In genomic region chr9:123418052-123418430, GRCh38 we compare ENCODE assay signal across 25 cellular contexts.
DNase-seq lines count a peak whose midpoint lies in the region; ATAC-seq and TF ChIP-seq lines count a peak whose summit lies in the region.
"Had no signal": no experiment of that assay in that cellular context is flagged by ENCODE, and none has a peak within 500 bp of the region (broad histone marks: within the 10 kb centered on the region; RNA-seq: fewer than 3 reads in every experiment).

No MANE protein-coding gene starts in this region.

- POLR2A ChIA-PET in WTC11 (lab: Charles Lee): interaction anchor here (1.0 kb wide), 1 partner anchor 122 kb away, joined by 3 read pairs; no protein-coding TSS in a partner anchor

- H3K27ac ChIP-seq in left lung (no peak overlapping the region), sigmoid colon (no peak overlapping the region)
- H3K27ac ChIP-seq: PC-9, SJSA1 had no signal

- TF ChIP-seq CTCF in WTC11 (IDR thresholded peaks at IDR 0.05) (no peak), left lung (IDR thresholded peaks at IDR 0.05) (no peak), sigmoid colon (IDR thresholded peaks at IDR 0.05) (no peak)

- no peak for TF ChIP-seq EP300 in sigmoid colon (IDR thresholded peaks at IDR 0.05)

- peak overlapping the region; percentile 19 for H3K27ac Mint-ChIP-seq in activated naive CD4-positive, alpha-beta T cell treated with anti-CD3 and anti-CD28 coated beads for 36 hours
- H3K27ac Mint-ChIP-seq in WTC11: peak overlapping the region; percentile 57; the same call in 1 of the 2 replicates
- H3K27ac Mint-ChIP-seq: HFFc6 had no signal

- no peak for TF ChIP-seq POLR2A in sigmoid colon (IDR thresholded peaks at IDR 0.05)
- no peak for TF ChIP-seq POLR2A in GM18505 (IDR thresholded peaks at IDR 0.05; ENCODE audit: borderline replicate concordance, extremely low read depth, insufficient read depth, insufficient read length)

- H3K27me3 ChIP-seq in left lung (no peaks in the 10 kb centered on the region), sigmoid colon (no peaks in the 10 kb centered on the region)
- H3K27me3 ChIP-seq: BE2C, MG63, SJSA1 had no signal

- no peak overlapping the region for H3K4me3 Mint-ChIP-seq in activated naive CD4-positive, alpha-beta T cell treated with anti-CD3 and anti-CD28 coated beads for 36 hours
- no peak overlapping the region for H3K4me3 Mint-ChIP-seq in WTC11
- H3K4me3 Mint-ChIP-seq: H9, HFFc6 had no signal

- H3K36me3 ChIP-seq in left lung (peaks cover 0 to 38% of the 10 kb centered on the region in 2 donors), sigmoid colon (peaks cover 0 to 26% (median 0%) of the 10 kb centered on the region in 4 donors)
- H3K36me3 ChIP-seq: BE2C, MG63, SJSA1 had no signal

- H3K4me3 ChIP-seq in left lung (no peak overlapping the region), sigmoid colon (no peak overlapping the region)
- H3K4me3 ChIP-seq: MG63, PC-9, SJSA1 had no signal

- CTCF ChIA-PET in activated naive CD4-positive, alpha-beta T cell treated with anti-CD3 and anti-CD28 coated beads for 36 hours (lab: Charles Lee): no interaction called here
- CTCF ChIA-PET in WTC11 (lab: Charles Lee): interaction anchor here (0.6 to 2.1 kb wide), 5 partner anchors 11 to 185 kb away, joined by 3 to 7 read pairs (median 3); no protein-coding TSS in a partner anchor

- no peaks in the 10 kb centered on the region for H3K4me1 ChIP-seq in left lung
- H3K4me1 ChIP-seq in sigmoid colon: no peaks in the 10 kb centered on the region
- H3K4me1 ChIP-seq: BE2C, SJSA1 had no signal

- H3K4me1 Mint-ChIP-seq in activated naive CD4-positive, alpha-beta T cell treated with anti-CD3 and anti-CD28 coated beads for 36 hours (ENCODE audit: low read depth): no peaks in the 10 kb centered on the region
- peaks cover 45% of the 10 kb centered on the region for H3K4me1 Mint-ChIP-seq in WTC11

- 95 to 96% methylated on average over 5 of the region's 5 CpGs for WGBS in sigmoid colon, 2 donors

- H3K27me3 Mint-ChIP-seq in activated naive CD4-positive, alpha-beta T cell treated with anti-CD3 and anti-CD28 coated beads for 36 hours (ENCODE audit: low read depth): no peaks in the 10 kb centered on the region
- H3K27me3 Mint-ChIP-seq in WTC11 (ENCODE audit: low read depth): no peaks in the 10 kb centered on the region

- H3K9me3 ChIP-seq in left lung: no peaks in the 10 kb centered on the region
- H3K9me3 ChIP-seq in sigmoid colon: no peaks in the 10 kb centered on the region
- H3K9me3 ChIP-seq: BE2C, MG63, SJSA1 had no signal

- no peak for ATAC-seq in WTC11
- ATAC-seq in left lung: no peak
- ATAC-seq in GM18505 (IDR thresholded peaks at IDR 0.05; ENCODE audit: unreplicated experiment): no peak

- intact Hi-C loops in activated naive CD4-positive, alpha-beta T cell treated with anti-CD3 and anti-CD28 coated beads for 36 hours (cut with micrococcal nuclease): no loop called here
- intact Hi-C loops in left lung (cut with DNase I) (no loop called here), sigmoid colon (cut with DNase I) (no loop called here)

- peaks cover 5% of the 10 kb centered on the region for H3K36me3 Mint-ChIP-seq in activated naive CD4-positive, alpha-beta T cell treated with anti-CD3 and anti-CD28 coated beads for 36 hours (ENCODE audit: low read depth)
- H3K36me3 Mint-ChIP-seq in WTC11: 0 out of 2 replicates have a peak, but pooled peaks cover 2% of the 10 kb centered on the region

- no peaks in the 10 kb centered on the region for H3K9me3 Mint-ChIP-seq in activated naive CD4-positive, alpha-beta T cell treated with anti-CD3 and anti-CD28 coated beads for 36 hours
- no peaks in the 10 kb centered on the region for H3K9me3 Mint-ChIP-seq in WTC11
- H3K9me3 Mint-ChIP-seq: H9, HFFc6 had no signal

- DNase-seq in activated naive CD4-positive, alpha-beta T cell treated with anti-CD3 and anti-CD28 coated beads for 36 hours: no peak
- no peak for DNase-seq in activated naive CD4-positive, alpha-beta T cell treated with anti-CD3 and anti-CD28 coated beads, Interleukin-2, amount 50 U/mL, for 16 hours
- no peak for DNase-seq in WTC11 (ENCODE audit: low spot score)
- peak; percentile 9 to 37 for DNase-seq in left lung
- peak; percentile 48 for DNase-seq in sigmoid colon
- DNase-seq in DMS79 treated with DMSO at 0.1 percent for 48 hours (lab: John Stamatoyannopoulos, UW): no peak
- no peak for DNase-seq in NCI-H1417 (lab: John Stamatoyannopoulos, UW)
- DNase-seq: 8988T, ACHN, BE2C, Calu3, DND-41, H9, HFFc6, KBM-7, MG63, NCI-H1105 treated with DMSO at 0.1 percent for 48 hours, NCI-H2029, NCI-H446 treated with DMSO at 0.1 percent for 48 hours, NCI-H526, PC-9, Right ventricle myocardium superior, RPMI8226 had no signal

TF ChIP-seq in WTC11, 78 proteins besides CTCF, POLR2A, EP300 and RAD21 (continues in another document):
- TF ChIP-seq ZNF396 (CRISPR knock-in tag; IDR thresholded peaks at IDR 0.05; ENCODE audit: borderline replicate concordance) (no peak), JAZF1 (CRISPR knock-in tag; IDR thresholded peaks at IDR 0.05) (no peak), EMX1 (CRISPR knock-in tag; IDR thresholded peaks at IDR 0.05) (no peak), STAT6 (CRISPR knock-in tag; conservative IDR thresholded peaks at IDR 0.05; ENCODE audit: low read depth) (no peak), CREM (CRISPR knock-in tag; IDR thresholded peaks at IDR 0.05) (no peak), ZNF281 (CRISPR knock-in tag; IDR thresholded peaks at IDR 0.05) (no peak), NFYB (CRISPR knock-in tag; conservative IDR thresholded peaks at IDR 0.05; ENCODE audit: low read depth) (no peak), AFF4 (CRISPR knock-in tag; IDR thresholded peaks at IDR 0.05; ENCODE audit: borderline replicate concordance) (no peak)

Comparison
In these comparisons a context has a peak if more than half of its experiments do, and no peak if none do; other contexts are left out.
1. DNase-seq: peak in left lung (2 of 2) and sigmoid colon (single experiment); none in activated naive CD4-positive, alpha-beta T cell treated with anti-CD3 and anti-CD28 coated beads for 36 hours (single experiment), activated naive CD4-positive, alpha-beta T cell treated with anti-CD3 and anti-CD28 coated beads, Interleukin-2, amount 50 U/mL, for 16 hours (single experiment), WTC11 (single experiment), DMS79 treated with DMSO at 0.1 percent for 48 hours (single experiment) and NCI-H1417 (0 of 3).